19 cellular contexts compared by ENCODE assay signal in the genomic region with DNA sequence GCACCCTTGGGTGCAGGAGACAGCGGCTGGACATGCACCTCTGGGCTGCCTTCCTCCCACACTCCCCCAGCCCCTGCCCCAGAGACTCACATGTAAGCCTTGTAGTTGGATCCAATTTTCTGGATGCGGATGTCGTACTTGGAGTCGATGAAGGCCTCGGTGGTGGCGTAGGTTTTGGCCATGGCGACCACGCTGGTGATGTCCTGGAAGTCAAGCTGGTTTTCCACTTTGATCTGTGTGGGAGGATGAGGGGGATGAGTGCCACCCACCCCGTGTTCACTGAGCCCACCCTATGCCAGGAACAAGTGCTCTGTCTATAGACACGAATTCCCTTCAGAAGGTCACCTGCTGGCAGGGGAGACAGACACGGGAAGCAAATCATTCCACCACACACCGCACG.
"Had no signal": no experiment of that assay in that cellular context is flagged by ENCODE, and none has a peak within 500 bp of the region (broad histone marks: within the 10 kb centered on the region; RNA-seq: fewer than 3 reads in every experiment).

No MANE protein-coding gene starts in this region.

- H3K4me3 ChIP-seq: colonic mucosa, esophagus squamous epithelium, left lung, lung, mucosa of descending colon, ovary, prostate gland, vagina had no signal

- H3K27ac ChIP-seq: colonic mucosa, left lung, ovary, prostate gland had no signal

- H3K4me1 ChIP-seq: colonic mucosa, prostate gland had no signal

- H3K4me3 Mint-ChIP-seq: naive thymus-derived CD8-positive, alpha-beta T cell had no signal

- ATAC-seq: left lung; mucosa of descending colon; naive thymus-derived CD8-positive, alpha-beta T cell had no signal

- DNase-seq: caudate nucleus; colonic mucosa; dermis blood vessel endothelial cell; esophagus squamous epithelium; foreskin fibroblast; islet precursor cell; mesendoderm; mucosa of descending colon; naive thymus-derived CD8-positive, alpha-beta T cell; nucleus accumbens; ovary; small intestine; stimulated activated CD4-positive, alpha-beta T cell treated with anti-CD3 and anti-CD28 coated beads, Interleukin-2, amount 100 ng/mL, for 48 hours; stimulated activated naive CD4-positive, alpha-beta T cell treated with Interleukin-2 at 50 U/mL for 16 hours; trophoblast cell had no signal

- H3K9me3 ChIP-seq: colonic mucosa, esophagus squamous epithelium, left lung, mucosa of descending colon, ovary, prostate gland, vagina had no signal

- H3K36me3 ChIP-seq: colonic mucosa, esophagus squamous epithelium, left lung, ovary, prostate gland, vagina had no signal

- H3K27ac Mint-ChIP-seq: naive thymus-derived CD8-positive, alpha-beta T cell had no signal

- H3K27me3 ChIP-seq: colonic mucosa, esophagus squamous epithelium, left lung, ovary, vagina had no signal

- H3K4me1 Mint-ChIP-seq: naive thymus-derived CD8-positive, alpha-beta T cell had no signal
